Comparison of ENCODE assay signal across 14 cellular contexts in genomic region chr5:158513490-158514301, GRCh38.
DNase-seq lines count a peak whose midpoint lies in the region; ATAC-seq and TF ChIP-seq lines count a peak whose summit lies in the region.
"Had no signal": no experiment of that assay in that cellular context is flagged by ENCODE, and none has a peak within 500 bp of the region (broad histone marks: within the 10 kb centered on the region; RNA-seq: fewer than 3 reads in every experiment).

No MANE protein-coding gene starts in this region.

- no peak overlapping the region for H3K4me3 ChIP-seq in HEK293 (ENCODE audit: low read depth, low read length)
- no peak overlapping the region for H3K4me3 ChIP-seq in neural cell (ENCODE audit: low read length)
- H3K4me3 ChIP-seq: cardiac muscle cell, GM23338, Peyer's patch, upper lobe of right lung had no signal

- no peaks in the 10 kb centered on the region for H3K9me3 Mint-ChIP-seq in activated CD4-positive, alpha-beta T cell treated with anti-CD3 and anti-CD28 coated beads for 36 hours (ENCODE audit: low read depth)
- peaks cover 4 to 10% of the 10 kb centered on the region in 2 donors for H3K9me3 Mint-ChIP-seq in activated naive CD4-positive, alpha-beta T cell treated with anti-CD3 and anti-CD28 coated beads, Interleukin-2, amount 50 U/mL, for 72 hours
- H3K9me3 Mint-ChIP-seq: GM23338 had no signal

- no peak for DNase-seq in activated CD4-positive, alpha-beta T cell treated with anti-CD3 and anti-CD28 coated beads for 36 hours
- no peak for DNase-seq in activated CD4-positive, alpha-beta T cell treated with anti-CD3 and anti-CD28 coated beads, Interleukin-2, amount 50 U/mL, for 1 hour
- DNase-seq in activated naive CD4-positive, alpha-beta T cell treated with anti-CD3 and anti-CD28 coated beads, Interleukin-2, amount 50 U/mL, for 72 hours (ENCODE audit: low spot score in 2 of 2): no peak
- DNase-seq in NCI-H82 treated with DMSO at 0.1 percent for 48 hours (lab: John Stamatoyannopoulos, UW; ENCODE audit: unreplicated experiment) (no peak), HPDE6-E6E7 (ENCODE audit: extremely low spot score) (no peak)
- DNase-seq: activated T-cell treated with anti-CD3 and anti-CD28 coated beads for 4 hours, Peyer's patch, upper lobe of right lung had no signal

- no peaks in the 10 kb centered on the region for H4K20me1 ChIP-seq in neural cell (ENCODE audit: insufficient read depth)

- TF ChIP-seq CTCF in HEK293 (tag by site-specific recombination; IDR thresholded peaks at IDR 0.05) (no peak), neural cell (IDR thresholded peaks at IDR 0.05; ENCODE audit: poor library complexity, severe bottlenecking) (no peak)

- H3K36me3 ChIP-seq in HEK293 (ENCODE audit: control insufficient read depth in 2 of 2, insufficient read depth in 1 of 2, low read length in 2 of 2) (no peaks in the 10 kb centered on the region), neural cell (ENCODE audit: insufficient read depth, low read length) (no peaks in the 10 kb centered on the region)
- H3K36me3 ChIP-seq: cardiac muscle cell, neutrophil, Peyer's patch, upper lobe of right lung had no signal

- peaks cover 37% of the 10 kb centered on the region for H3K4me1 Mint-ChIP-seq in activated CD4-positive, alpha-beta T cell treated with anti-CD3 and anti-CD28 coated beads for 36 hours
- H3K4me1 Mint-ChIP-seq: GM23338 had no signal

- no peak for TF ChIP-seq RAD21 in neural cell (conservative IDR thresholded peaks at IDR 0.05)

- no peak overlapping the region for H2AFZ ChIP-seq in neural cell (ENCODE audit: low read depth, low read length)

- no peaks in the 10 kb centered on the region for H3K4me1 ChIP-seq in HEK293 (ENCODE audit: control insufficient read depth, insufficient read depth, low read length)
- H3K4me1 ChIP-seq: upper lobe of right lung had no signal

- H3K4me2 ChIP-seq in neural cell (ENCODE audit: low read length): no peak overlapping the region
- H3K4me2 ChIP-seq: GM23338 had no signal

- POLR2A ChIA-PET in activated CD4-positive, alpha-beta T cell treated with anti-CD3 and anti-CD28 coated beads for 36 hours (lab: Charles Lee): no interaction called here
- POLR2A ChIA-PET in HEK293 (lab: Yijun Ruan, JAX): no interaction called here

- intact Hi-C loops in activated CD4-positive, alpha-beta T cell treated with anti-CD3 and anti-CD28 coated beads for 36 hours (cut with DNase I, micrococcal nuclease): no loop called here

- no peaks in the 10 kb centered on the region for H3K79me2 ChIP-seq in neural cell (replicated peaks; ENCODE audit: insufficient read depth, low read length)

- no peak overlapping the region for H3K9ac ChIP-seq in neural cell (ENCODE audit: low read length)

- H3K4me3 Mint-ChIP-seq in activated CD4-positive, alpha-beta T cell treated with anti-CD3 and anti-CD28 coated beads for 36 hours: no peak overlapping the region
- H3K4me3 Mint-ChIP-seq: GM23338 had no signal

- H3K36me3 Mint-ChIP-seq in activated CD4-positive, alpha-beta T cell treated with anti-CD3 and anti-CD28 coated beads for 36 hours (ENCODE audit: low read depth): no peaks in the 10 kb centered on the region
- no peaks in the 10 kb centered on the region for H3K36me3 Mint-ChIP-seq in activated naive CD4-positive, alpha-beta T cell treated with anti-CD3 and anti-CD28 coated beads, Interleukin-2, amount 50 U/mL, for 72 hours

- CTCF ChIA-PET in activated CD4-positive, alpha-beta T cell treated with anti-CD3 and anti-CD28 coated beads for 36 hours (lab: Charles Lee): interaction anchor here (0.7 kb wide), 1 partner anchor 69 kb away, joined by 4 read pairs; no protein-coding TSS in a partner anchor
- CTCF ChIA-PET in HEK293 (lab: Yijun Ruan, JAX): interaction anchor here (0.9 to 1.0 kb wide), 2 partner anchors 182 to 771 kb away, joined by 3 to 5 read pairs; no protein-coding TSS in a partner anchor

- peak overlapping the region; percentile 64 for H3K27ac Mint-ChIP-seq in activated CD4-positive, alpha-beta T cell treated with anti-CD3 and anti-CD28 coated beads for 36 hours
- peak overlapping the region; percentile 89 to 95 for H3K27ac Mint-ChIP-seq in activated naive CD4-positive, alpha-beta T cell treated with anti-CD3 and anti-CD28 coated beads, Interleukin-2, amount 50 U/mL, for 72 hours
- H3K27ac Mint-ChIP-seq: GM23338 had no signal

- no peak for TF ChIP-seq EP300 in neural cell (conservative IDR thresholded peaks at IDR 0.05; ENCODE audit: poor library complexity, severe bottlenecking)

- H3K27me3 ChIP-seq in neural cell (ENCODE audit: insufficient read depth, low read depth, low read length): no peaks in the 10 kb centered on the region
- H3K27me3 ChIP-seq: cardiac muscle cell, neutrophil, Peyer's patch, upper lobe of right lung had no signal

- no peak overlapping the region for H3K27ac ChIP-seq in HEK293 (ENCODE audit: extremely low read depth, low read depth, low read length)
- peak overlapping the region; percentile 13 for H3K27ac ChIP-seq in neural cell (ENCODE audit: low read length)
- H3K27ac ChIP-seq: cardiac muscle cell, neutrophil, upper lobe of right lung had no signal

- ATAC-seq in activated CD4-positive, alpha-beta T cell treated with anti-CD3 and anti-CD28 coated beads for 36 hours: peak; percentile 35
- peak; percentile 23 to 53 for ATAC-seq in activated naive CD4-positive, alpha-beta T cell treated with anti-CD3 and anti-CD28 coated beads, Interleukin-2, amount 50 U/mL, for 72 hours
- ATAC-seq in HG03159 (IDR thresholded peaks at IDR 0.05; ENCODE audit: unreplicated experiment): no peak
- ATAC-seq: GM23338, upper lobe of right lung had no signal

- H3K27me3 Mint-ChIP-seq in activated CD4-positive, alpha-beta T cell treated with anti-CD3 and anti-CD28 coated beads for 36 hours: no peaks in the 10 kb centered on the region

- H3K9me3 ChIP-seq in HEK293 (ENCODE audit: control insufficient read depth, insufficient read depth, low read depth, low read length) (no peaks in the 10 kb centered on the region), neural cell (ENCODE audit: low read length) (no peaks in the 10 kb centered on the region)
- H3K9me3 ChIP-seq: neutrophil, Peyer's patch, upper lobe of right lung had no signal

- no peaks in the 10 kb centered on the region for H3K9me2 ChIP-seq in neural cell (ENCODE audit: insufficient read depth, low read length)

- H3F3A ChIP-seq in neural cell (ENCODE audit: insufficient read depth, low read length, poor library complexity, severe bottlenecking): no peaks in the 10 kb centered on the region

TF ChIP-seq in HEK293, 187 proteins besides CTCF, POLR2A, EP300 and RAD21 (continues in another document):
- TF ChIP-seq ZNF629 (tag by site-specific recombination; IDR thresholded peaks at IDR 0.05): peak; percentile 50
- TF ChIP-seq ZNF366 (tag by site-specific recombination; conservative IDR thresholded peaks at IDR 0.05): peak; percentile 69
- no peak for TF ChIP-seq ZBTB7A (tag by site-specific recombination; IDR thresholded peaks at IDR 0.05; ENCODE audit: low read depth)
- peak; percentile 71 for TF ChIP-seq ATF2 (tag by site-specific recombination; IDR thresholded peaks at IDR 0.05; ENCODE audit: low read depth)

TF ChIP-seq in neural cell, 6 proteins besides CTCF, POLR2A, EP300 and RAD21:
- TF ChIP-seq POLR2AphosphoS5 (IDR thresholded peaks at IDR 0.05): no peak
- no peak for TF ChIP-seq TAF1 (IDR thresholded peaks at IDR 0.05; ENCODE audit: low read depth)
- TF ChIP-seq EZH2 (IDR thresholded peaks at IDR 0.05; ENCODE audit: borderline replicate concordance, insufficient read depth, low read length, poor library complexity, severe bottlenecking): no peak
- no peak for TF ChIP-seq REST (IDR thresholded peaks at IDR 0.05; ENCODE audit: borderline replicate concordance)
- no peak for TF ChIP-seq MXI1 (conservative IDR thresholded peaks at IDR 0.05; ENCODE audit: poor library complexity, severe bottlenecking)
- no peak for TF ChIP-seq SMC3 (conservative IDR thresholded peaks at IDR 0.05; ENCODE audit: poor library complexity)
